23 cellular contexts compared by ENCODE assay signal in genomic region chr14:104591506-104592291, GRCh38. TPM values are rescaled to one million over a fixed set of nuclear protein-coding genes. Genes with fewer than 3 reads are reported as not detected.
DNase-seq lines count a peak whose midpoint lies in the region; ATAC-seq, FAIRE-seq and TF ChIP-seq lines count a peak whose summit lies in the region.
"Had no signal": no experiment of that assay in that cellular context is flagged by ENCODE, and none has a peak within 500 bp of the region (broad histone marks: within the 10 kb centered on the region; RNA-seq: fewer than 3 reads in every experiment).

No MANE protein-coding gene starts in this region.

- no peak overlapping the region for H3K4me2 ChIP-seq in neuronal stem cell (ENCODE audit: insufficient read depth, low read length, poor library complexity, severe bottlenecking)
- H3K4me2 ChIP-seq: A549 had no signal

- H2BK5ac ChIP-seq in neuronal stem cell (ENCODE audit: low read length): no peak overlapping the region

- H2BK12ac ChIP-seq in neuronal stem cell (ENCODE audit: low read length): peak overlapping the region; percentile 49

- TF ChIP-seq CTCF in endothelial cell (IDR thresholded peaks at IDR 0.05; ENCODE audit: unreplicated experiment) (no peak), HFFc6 (IDR thresholded peaks at IDR 0.05) (no peak)

- ATAC-seq in GM21786 (IDR thresholded peaks at IDR 0.05; ENCODE audit: unreplicated experiment) (no peak), HG03442 (IDR thresholded peaks at IDR 0.05; ENCODE audit: unreplicated experiment) (no peak)
- ATAC-seq: HepG2 had no signal

- H3K36me3 Mint-ChIP-seq in endothelial cell (ENCODE audit: low read depth, unreplicated experiment) (peaks cover 4% of the 10 kb centered on the region), HFFc6 (ENCODE audit: low read depth) (no peaks in the 10 kb centered on the region)
- H3K36me3 Mint-ChIP-seq: CD4-positive, alpha-beta memory T cell had no signal

- H3K27ac Mint-ChIP-seq in endothelial cell (ENCODE audit: unreplicated experiment) (peak overlapping the region; percentile 7), HFFc6 (no peak overlapping the region)
- H3K27ac Mint-ChIP-seq: H9 had no signal

- peak overlapping the region; percentile 36 for H2BK120ac ChIP-seq in neuronal stem cell (ENCODE audit: low read depth, low read length)

- peak; percentile 5 for FAIRE-seq in GM12891 (lab: Jason Lieb, UNC)
- FAIRE-seq: A549, D721Med, G401.6, GM12892, GM19239, HepG2 had no signal

- peaks cover 12% of the 10 kb centered on the region for H3K27me3 Mint-ChIP-seq in endothelial cell (ENCODE audit: unreplicated experiment)
- H3K27me3 Mint-ChIP-seq in HFFc6 (ENCODE audit: insufficient read depth): peaks cover 21% of the 10 kb centered on the region

- no peak overlapping the region for H3K4ac ChIP-seq in neuronal stem cell (ENCODE audit: low read length)

- H3K4me1 Mint-ChIP-seq in endothelial cell (ENCODE audit: unreplicated experiment) (no peaks in the 10 kb centered on the region), HFFc6 (ENCODE audit: low read depth) (peaks cover 7% of the 10 kb centered on the region)

- H3K9me3 ChIP-seq in neuronal stem cell (replicated peaks in 1 of 2; ENCODE audit: control insufficient read depth in 2 of 2, insufficient read depth in 1 of 2, low read depth in 1 of 2, low read length in 2 of 2): peaks cover 0 to 2% of the 10 kb centered on the region in 2 donors
- H3K9me3 ChIP-seq: A549, BE2C had no signal

- H4K91ac ChIP-seq in neuronal stem cell (ENCODE audit: low read depth, low read length, poor library complexity): no peak overlapping the region

- peaks cover 2% of the 10 kb centered on the region for H3K79me1 ChIP-seq in neuronal stem cell (ENCODE audit: low read depth, low read length)

- no peak overlapping the region for H2BK15ac ChIP-seq in neuronal stem cell (ENCODE audit: low read length)

- H3K9ac ChIP-seq in neuronal stem cell (ENCODE audit: low read depth, low read length, poor library complexity): no peak overlapping the region

- peak overlapping the region; percentile 66 for H2AK5ac ChIP-seq in neuronal stem cell (ENCODE audit: low read depth, low read length)

- H3K4me3 Mint-ChIP-seq in endothelial cell (ENCODE audit: unreplicated experiment): no peak overlapping the region
- no peak overlapping the region for H3K4me3 Mint-ChIP-seq in HFFc6
- H3K4me3 Mint-ChIP-seq: CD4-positive, alpha-beta memory T cell; H9 had no signal

- H3K18ac ChIP-seq in neuronal stem cell (ENCODE audit: low read length): peak overlapping the region; percentile 52

- H3K36me3 ChIP-seq in H7 (replicated peaks; ENCODE audit: control insufficient read depth, insufficient read depth, low read length) (no peaks in the 10 kb centered on the region), neuronal stem cell (replicated peaks in 1 of 2; ENCODE audit: control insufficient read depth in 2 of 2, insufficient read depth in 2 of 2, low read length in 2 of 2) (no peaks in the 10 kb centered on the region)
- H3K36me3 ChIP-seq: BE2C had no signal

- no peak overlapping the region for H3K23ac ChIP-seq in neuronal stem cell (ENCODE audit: low read depth, low read length, poor library complexity)

- WGBS in neuronal stem cell (ENCODE audit: extremely low coverage in 2 of 2, insufficient read length in 2 of 2, insufficient replicate concordance in 1 of 2), 2 donors: no CpG with 5 or more reads among the region's 26 CpGs

- H3K4me3 ChIP-seq in H7 (ENCODE audit: insufficient read depth, low read depth, low read length): no peak overlapping the region
- peak overlapping the region in 1 of 2 donors; percentile 32 for H3K4me3 ChIP-seq in neuronal stem cell (ENCODE audit: low read length in 2 of 2)
- H3K4me3 ChIP-seq: A549 had no signal

- peaks cover 2 to 8% of the 10 kb centered on the region in 2 donors for H3K4me1 ChIP-seq in neuronal stem cell (ENCODE audit: control insufficient read depth in 2 of 2, insufficient read depth in 1 of 2, low read depth in 1 of 2, low read length in 2 of 2)
- H3K4me1 ChIP-seq: A549 had no signal

- H4K8ac ChIP-seq in neuronal stem cell (ENCODE audit: low read depth, low read length): no peak overlapping the region

- no peaks in the 10 kb centered on the region for H3K9me3 Mint-ChIP-seq in endothelial cell (ENCODE audit: unreplicated experiment)
- no peaks in the 10 kb centered on the region for H3K9me3 Mint-ChIP-seq in HFFc6
- H3K9me3 Mint-ChIP-seq: CD4-positive, alpha-beta memory T cell; H9 had no signal

- DNase-seq in GM12891 (ENCODE audit: insufficient read length, low spot score) (no peak), H7 (peak; percentile 66), endothelial cell (ENCODE audit: low spot score) (no peak), neuronal stem cell (ENCODE audit: low spot score) (no peak), HFFc6 (no peak)
- DNase-seq in stimulated activated CD4-positive, alpha-beta T cell treated with anti-CD3 and anti-CD28 coated beads, Interleukin-4, amount 100 ng/mL, for 1 hour: no peak
- DNase-seq: BE2C; CD4-positive, alpha-beta memory T cell; COR-L47; DMS153; DMS79 treated with DMSO at 0.1 percent for 48 hours; EL; H9 had no signal

- H3K14ac ChIP-seq in neuronal stem cell (ENCODE audit: low read length): peak overlapping the region; percentile 73

- H3K27ac ChIP-seq in neuronal stem cell (replicated peaks; ENCODE audit: low read length): no peak overlapping the region
- H3K27ac ChIP-seq: A549, C4-2B had no signal

- H3K27me3 ChIP-seq in H7 (ENCODE audit: control insufficient read depth, insufficient read depth, low read length) (no peaks in the 10 kb centered on the region), neuronal stem cell (ENCODE audit: control insufficient read depth in 3 of 3, insufficient read depth in 3 of 3, low read depth in 1 of 3, low read length in 3 of 3) (peaks cover 0 to 27% (median 3%) of the 10 kb centered on the region in 3 experiments)
- H3K27me3 ChIP-seq: BE2C had no signal

- no peak for TF ChIP-seq POLR2A in GM12891 (IDR thresholded peaks at IDR 0.05; ENCODE audit: low read depth, low read length)

- no peak overlapping the region for H2AFZ ChIP-seq in neuronal stem cell (ENCODE audit: low read length)

TF ChIP-seq in GM12891, 5 proteins besides CTCF, POLR2A, EP300 and RAD21:
- no peak for TF ChIP-seq SPI1 (IDR thresholded peaks at IDR 0.05; ENCODE audit: low read depth, low read length)
- no peak for TF ChIP-seq PAX5 (IDR thresholded peaks at IDR 0.05; ENCODE audit: insufficient read depth, low read length, severe bottlenecking)
- no peak for TF ChIP-seq POLR2AphosphoS5 (IDR thresholded peaks at IDR 0.05; ENCODE audit: low read depth, low read length)
- TF ChIP-seq POU2F2 (IDR thresholded peaks at IDR 0.05; ENCODE audit: low read depth, low read length): no peak
- TF ChIP-seq TAF1 (IDR thresholded peaks at IDR 0.05; ENCODE audit: low read depth, low read length): no peak

RNA-seq across cellular contexts. Expression of gene C14orf180, which starts 12.1 kb away (rescaled TPM):
- not detected for polyA plus RNA-seq in GM12891 (2012; ENCODE audit: low read depth, missing spikeins)
- not detected in 2 replicates for total RNA-seq in H7 (2014; rRNA removed; shearing (Covaris generic))
- not detected for total RNA-seq in endothelial cell (ENCODE audit: unreplicated experiment)
- not detected for polyA plus RNA-seq in neuronal stem cell (2013, experiment 1 of 2)
- not detected for polyA plus RNA-seq in neuronal stem cell (2013, experiment 2 of 2)
- not detected for total RNA-seq in HFFc6 (2021; fragmentation: NEBNext Ultra II Directional; extraction: Animal tissue kit (Norgen Biotek cat#: 25700))
- total RNA-seq: CD4-positive, alpha-beta memory T cell; H9; HepG2 had no signal
- polyA plus RNA-seq: A549; AG04450; CD4-positive, alpha-beta memory T cell; HepG2 had no signal

RNA-seq across cellular contexts. Expression of gene TMEM179, which starts 12.9 kb away (rescaled TPM):
- polyA plus RNA-seq in GM12891 (2012; ENCODE audit: low read depth, missing spikeins): not detected
- total RNA-seq in H7 (2014; rRNA removed; shearing (Covaris generic)): 1.9 and 3.2 TPM in 2 replicates
- total RNA-seq in endothelial cell (ENCODE audit: unreplicated experiment): 0.54 TPM
- polyA plus RNA-seq in neuronal stem cell (2013, experiment 1 of 2): 3.0 TPM
- 2.8 TPM for polyA plus RNA-seq in neuronal stem cell (2013, experiment 2 of 2)
- not detected for total RNA-seq in HFFc6 (2021; fragmentation: NEBNext Ultra II Directional; extraction: Animal tissue kit (Norgen Biotek cat#: 25700))
- total RNA-seq: CD4-positive, alpha-beta memory T cell; HepG2 had no signal
- polyA plus RNA-seq: CD4-positive, alpha-beta memory T cell; HepG2 had no signal
